6 cellular contexts compared by ENCODE assay signal in genomic region chr13:27313742-27314141, GRCh38.
"Had no signal": no experiment of that assay in that cellular context is flagged by ENCODE, and none has a peak within 500 bp of the region (broad histone marks: within the 10 kb centered on the region; RNA-seq: fewer than 3 reads in every experiment).

No MANE protein-coding gene starts in this region.

- H3K4me3 ChIP-seq: K562 had no signal

- H3K27ac Mint-ChIP-seq: IgD-negative memory B cell had no signal

- DNase-seq: KBM-7, KG1 had no signal

- ATAC-seq: HepG2, K562 had no signal

- H3K4me3 Mint-ChIP-seq: IgD-negative memory B cell had no signal

- H3K27ac ChIP-seq: HL-60 had no signal

- H3K9me3 Mint-ChIP-seq: IgD-negative memory B cell had no signal
